Comparison of ENCODE assay signal across 8 cellular contexts in genomic region chr9:128322342-128323191, GRCh38. TPM values are rescaled to one million over a fixed set of nuclear protein-coding genes. Genes with fewer than 3 reads are reported as not detected.
DNase-seq lines count a peak whose midpoint lies in the region; ATAC-seq, FAIRE-seq and TF ChIP-seq lines count a peak whose summit lies in the region.

Gene COQ4, plus strand, starts transcription at chr9:128322839. Its CDS starts 20 bp downstream, at chr9:128322859.
Gene TRUB2, minus strand, starts transcription at chr9:128322447. Its CDS starts 39 bp downstream, at chr9:128322408.

- peak; percentile 92 for TF ChIP-seq POLR2A in GM18505 (IDR thresholded peaks at IDR 0.05; ENCODE audit: borderline replicate concordance, extremely low read depth, insufficient read depth, insufficient read length)

- H3K27ac ChIP-seq in right cardiac atrium (ENCODE audit: low read length): peak within 1 kb of the TSS; percentile 98

- peak; percentile 74 for ATAC-seq in GM18505 (IDR thresholded peaks at IDR 0.05; ENCODE audit: unreplicated experiment)
- ATAC-seq in HG02970 (IDR thresholded peaks at IDR 0.05; ENCODE audit: low FRiP score, unreplicated experiment): peak; percentile 80
- peak; percentile 98 for ATAC-seq in right cardiac atrium

- H3K4me1 ChIP-seq in right cardiac atrium (ENCODE audit: control insufficient read depth, insufficient read depth, low read length): peaks cover 6% of the 10 kb centered on the region

- WGBS in right cardiac atrium: under 1% methylated on average over 87 of the region's 87 CpGs

- H3K27me3 ChIP-seq in right cardiac atrium (ENCODE audit: control insufficient read depth, insufficient read depth): no peaks in the 10 kb centered on the region

- peak within 1 kb of the TSS; percentile 73 for H3K4me3 ChIP-seq in right cardiac atrium (ENCODE audit: low read length)

- no peaks in the 10 kb centered on the region for H3K9me3 ChIP-seq in right cardiac atrium (ENCODE audit: control insufficient read depth, low read length)

- intact Hi-C loops in T-helper 2 cell treated with Interferon-gamma antibody and Interleukin-4, amounts not matched to agents 100 ng/mL and 5 ng/mL, for 36 hours (cut with micrococcal nuclease): loop anchor here (1.0 to 5.0 kb wide), 9 partner anchors 18 to 788 kb away; partner anchors contain the start of genes BBLN, CRAT, GOLGA2 and ODF2
- intact Hi-C loops in right cardiac atrium (cut with DNase I): no loop called here

- no peak for FAIRE-seq in urothelium cell line (lab: Jason Lieb, UNC)

- DNase-seq in NCI-H1930 (lab: John Stamatoyannopoulos, UW) (peak; percentile 87 to 95), anterior cingulate cortex (lab: John Stamatoyannopoulos, UW) (peak; percentile 24 to 99 (median 93)), right cardiac atrium (peak; percentile 93 to 97 (median 96)), pulmonary artery endothelial cell (ENCODE audit: low read depth, low spot score) (peak; percentile 80), urothelium cell line (ENCODE audit: low spot score) (peak; percentile 94)

RNA-seq across cellular contexts. Expression of gene COQ4, which starts in this region (rescaled TPM):
- 40.6 and 40.7 TPM in 2 replicates for total RNA-seq in T-helper 2 cell treated with Interferon-gamma antibody and Interleukin-4, amounts not matched to agents 100 ng/mL and 5 ng/mL, for 36 hours
- total RNA-seq in right cardiac atrium: 10 to 100 TPM; 26.5 to 28.9 (median 27.6) TPM
- 41.8 TPM for polyA plus RNA-seq in right cardiac atrium
- total RNA-seq in pulmonary artery endothelial cell: 24.4 and 28.1 TPM in 2 replicates

RNA-seq across cellular contexts. Expression of gene TRUB2, which starts in this region (rescaled TPM):
- 25.8 and 26.9 TPM in 2 replicates for total RNA-seq in T-helper 2 cell treated with Interferon-gamma antibody and Interleukin-4, amounts not matched to agents 100 ng/mL and 5 ng/mL, for 36 hours
- 10 to 100 TPM; 19.9 to 29.0 (median 25.9) TPM for total RNA-seq in right cardiac atrium
- polyA plus RNA-seq in right cardiac atrium: 24.6 TPM
- 36.3 and 37.4 TPM in 2 replicates for total RNA-seq in pulmonary artery endothelial cell

Comparison
In these comparisons a context has a peak if more than half of its experiments do, and no peak if none do; other contexts are left out.
1. Peak in every context shown above with its lines: DNase-seq, ATAC-seq, H3K4me3 ChIP-seq and H3K27ac ChIP-seq.